Comparison of ENCODE assay signal across 12 cellular contexts in the genomic region with DNA sequence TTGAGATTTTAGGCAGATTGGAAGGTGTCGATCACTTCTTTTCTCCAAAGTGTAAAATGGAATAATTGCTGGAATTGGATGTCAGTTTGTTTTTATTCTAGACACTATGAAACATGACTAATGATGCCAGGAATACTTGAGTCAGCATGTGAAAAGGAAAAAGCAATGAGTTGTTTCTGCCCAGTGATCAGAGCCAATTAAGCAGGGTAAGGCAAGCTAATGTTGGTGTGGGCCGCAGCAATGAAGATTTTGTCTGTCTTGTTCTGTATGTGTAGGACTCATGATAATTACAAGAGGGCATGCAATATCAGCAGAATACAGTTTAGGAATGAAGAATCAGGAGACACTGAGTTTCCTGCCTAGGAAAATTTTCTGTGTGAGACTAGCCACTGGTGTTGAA.
DNase-seq lines count a peak whose midpoint lies in the region; ATAC-seq and TF ChIP-seq lines count a peak whose summit lies in the region.
"Had no signal": no experiment of that assay in that cellular context is flagged by ENCODE, and none has a peak within 500 bp of the region (broad histone marks: within the 10 kb centered on the region; RNA-seq: fewer than 3 reads in every experiment).

No MANE protein-coding gene starts in this region.

- no peaks in the 10 kb centered on the region for H3K27me3 Mint-ChIP-seq in stimulated activated naive CD8-positive, alpha-beta T cell treated with anti-CD3 and anti-CD28 coated beads, Interleukin-15, Interleukin-2, amounts not matched to agents 100 ng/mL and 50 ng/mL, for 24 hours
- no peaks in the 10 kb centered on the region for H3K27me3 Mint-ChIP-seq in glutamatergic neuron (ENCODE audit: unreplicated experiment)

- in situ Hi-C loops in HAP-1 (cut with MboI; ENCODE audit: low sequenced_read_pairs): no loop called here

- intact Hi-C loops in right cardiac atrium (cut with DNase I): no loop called here

- peaks cover 24% of the 10 kb centered on the region for H3K4me1 Mint-ChIP-seq in stimulated activated naive CD8-positive, alpha-beta T cell treated with anti-CD3 and anti-CD28 coated beads, Interleukin-15, Interleukin-2, amounts not matched to agents 100 ng/mL and 50 ng/mL, for 24 hours (ENCODE audit: low read depth)
- H3K4me1 Mint-ChIP-seq in glutamatergic neuron (ENCODE audit: low read depth, unreplicated experiment): no peaks in the 10 kb centered on the region

- WGBS in right cardiac atrium: 41% methylated on average over 2 of the region's 2 CpGs

- H3K27ac Mint-ChIP-seq in stimulated activated naive CD8-positive, alpha-beta T cell treated with anti-CD3 and anti-CD28 coated beads, Interleukin-15, Interleukin-2, amounts not matched to agents 100 ng/mL and 50 ng/mL, for 24 hours: peak overlapping the region; percentile 41
- no peak overlapping the region for H3K27ac Mint-ChIP-seq in glutamatergic neuron (ENCODE audit: unreplicated experiment)

- H3K9me2 ChIP-seq in SU-DHL-6 (replicated peaks; ENCODE audit: insufficient read depth, low read length): no peaks in the 10 kb centered on the region

- no peak overlapping the region for H2AFZ ChIP-seq in SU-DHL-6 (ENCODE audit: low read depth, low read length, severe bottlenecking)

- H3K9me3 ChIP-seq in right cardiac atrium (ENCODE audit: control insufficient read depth, low read length) (no peaks in the 10 kb centered on the region), right atrium auricular region (no peaks in the 10 kb centered on the region), SU-DHL-6 (ENCODE audit: insufficient read depth, low read length) (no peaks in the 10 kb centered on the region), HAP-1 (no peaks in the 10 kb centered on the region)
- H3K9me3 ChIP-seq: BLaER1 treated with 17β-estradiol and CSF1 and Interleukin-3, amounts not matched to agents 10 nM and 100 nM had no signal

- no peak for DNase-seq in right cardiac atrium
- DNase-seq in right atrium auricular region (ENCODE audit: low spot score): no peak
- DNase-seq in fibroblast of mammary gland (ENCODE audit: low read depth): peak; percentile 74
- no peak for DNase-seq in HAP-1 (ENCODE audit: low spot score in 2 of 2)
- no peak for DNase-seq in glutamatergic neuron
- DNase-seq: activated gamma-delta T cell treated with Interleukin-2 at 50 U/mL for 16 hours, NCI-H2081 treated with DMSO at 0.1 percent for 48 hours, SHP77 treated with DMSO at 0.1 percent for 48 hours had no signal

- peak; percentile 53 to 86 for ATAC-seq in right cardiac atrium
- no peak for ATAC-seq in GM21717 (IDR thresholded peaks at IDR 0.05; ENCODE audit: unreplicated experiment)

- peak overlapping the region; percentile 50; the same call in 1 of the 2 replicates for H3K9ac ChIP-seq in SU-DHL-6 (ENCODE audit: low read length)
- H3K9ac ChIP-seq: BLaER1 treated with 17β-estradiol and CSF1 and Interleukin-3, amounts not matched to agents 10 nM and 100 nM had no signal

- H3K79me2 ChIP-seq in SU-DHL-6 (ENCODE audit: insufficient read depth, low read length): peaks cover 66% of the 10 kb centered on the region

- H3K4me2 ChIP-seq in SU-DHL-6 (ENCODE audit: low read depth, low read length, poor library complexity, severe bottlenecking): peak overlapping the region; percentile 82

- TF ChIP-seq CTCF in right atrium auricular region (IDR thresholded peaks at IDR 0.05) (no peak), SU-DHL-6 (IDR thresholded peaks at IDR 0.05; ENCODE audit: insufficient read depth, low read length, poor library complexity, severe bottlenecking) (no peak), fibroblast of mammary gland (conservative IDR thresholded peaks at IDR 0.05; ENCODE audit: control insufficient read depth, insufficient read depth, low read depth, low read length) (no peak), glutamatergic neuron (IDR thresholded peaks at IDR 0.05; ENCODE audit: partially characterized antibody, unreplicated experiment) (no peak)

- no peaks in the 10 kb centered on the region for H3K9me3 Mint-ChIP-seq in stimulated activated naive CD8-positive, alpha-beta T cell treated with anti-CD3 and anti-CD28 coated beads, Interleukin-15, Interleukin-2, amounts not matched to agents 100 ng/mL and 50 ng/mL, for 24 hours
- H3K9me3 Mint-ChIP-seq in glutamatergic neuron (ENCODE audit: unreplicated experiment): no peaks in the 10 kb centered on the region

- H3K36me3 ChIP-seq in right atrium auricular region: no peaks in the 10 kb centered on the region
- no peaks in the 10 kb centered on the region for H3K36me3 ChIP-seq in SU-DHL-6 (ENCODE audit: low read length)
- no peaks in the 10 kb centered on the region for H3K36me3 ChIP-seq in HAP-1 (replicated peaks)
- H3K36me3 ChIP-seq: BLaER1 treated with 17β-estradiol and CSF1 and Interleukin-3, amounts not matched to agents 10 nM and 100 nM had no signal

- H4K20me1 ChIP-seq in SU-DHL-6 (ENCODE audit: low read depth, low read length): no peaks in the 10 kb centered on the region
- H4K20me1 ChIP-seq: BLaER1 treated with 17β-estradiol and CSF1 and Interleukin-3, amounts not matched to agents 10 nM and 100 nM had no signal

- no peaks in the 10 kb centered on the region for H3K4me1 ChIP-seq in right cardiac atrium (ENCODE audit: control insufficient read depth, insufficient read depth, low read length)
- peaks cover 0 to 4% of the 10 kb centered on the region in 2 donors for H3K4me1 ChIP-seq in right atrium auricular region
- H3K4me1 ChIP-seq in HAP-1: no peaks in the 10 kb centered on the region

- H3F3A ChIP-seq in SU-DHL-6 (ENCODE audit: insufficient read depth): peaks cover 54% of the 10 kb centered on the region

- H3K27ac ChIP-seq in right cardiac atrium (ENCODE audit: low read length): no peak overlapping the region
- H3K27ac ChIP-seq in right atrium auricular region: no peak overlapping the region
- peak overlapping the region; percentile 96 for H3K27ac ChIP-seq in SU-DHL-6 (ENCODE audit: low read depth, low read length)
- H3K27ac ChIP-seq: BLaER1 treated with 17β-estradiol and CSF1 and Interleukin-3, amounts not matched to agents 10 nM and 100 nM had no signal

- peak overlapping the region; percentile 9 for H3K4me3 Mint-ChIP-seq in stimulated activated naive CD8-positive, alpha-beta T cell treated with anti-CD3 and anti-CD28 coated beads, Interleukin-15, Interleukin-2, amounts not matched to agents 100 ng/mL and 50 ng/mL, for 24 hours
- H3K4me3 Mint-ChIP-seq in glutamatergic neuron (ENCODE audit: unreplicated experiment): no peak overlapping the region

- H3K36me3 Mint-ChIP-seq in stimulated activated naive CD8-positive, alpha-beta T cell treated with anti-CD3 and anti-CD28 coated beads, Interleukin-15, Interleukin-2, amounts not matched to agents 100 ng/mL and 50 ng/mL, for 24 hours (ENCODE audit: low read depth): no peaks in the 10 kb centered on the region
- no peaks in the 10 kb centered on the region for H3K36me3 Mint-ChIP-seq in glutamatergic neuron (ENCODE audit: unreplicated experiment)

- H3K27me3 ChIP-seq in right cardiac atrium (ENCODE audit: control insufficient read depth, insufficient read depth) (no peaks in the 10 kb centered on the region), right atrium auricular region (no peaks in the 10 kb centered on the region), SU-DHL-6 (ENCODE audit: low read length) (no peaks in the 10 kb centered on the region), HAP-1 (ENCODE audit: low read depth) (no peaks in the 10 kb centered on the region)
- H3K27me3 ChIP-seq: BLaER1 treated with 17β-estradiol and CSF1 and Interleukin-3, amounts not matched to agents 10 nM and 100 nM had no signal

- H3K4me3 ChIP-seq in right cardiac atrium (ENCODE audit: low read length) (no peak overlapping the region), right atrium auricular region (no peak overlapping the region), SU-DHL-6 (ENCODE audit: insufficient read depth, low read length, poor library complexity, severe bottlenecking) (peak overlapping the region; percentile 40), fibroblast of mammary gland (ENCODE audit: control insufficient read depth, low read depth, low read length) (no peak overlapping the region), HAP-1 (no peak overlapping the region)
- H3K4me3 ChIP-seq: BLaER1 treated with 17β-estradiol and CSF1 and Interleukin-3, amounts not matched to agents 10 nM and 100 nM had no signal
